Comparison of ENCODE assay signal across 10 cellular contexts in the genomic region with DNA sequence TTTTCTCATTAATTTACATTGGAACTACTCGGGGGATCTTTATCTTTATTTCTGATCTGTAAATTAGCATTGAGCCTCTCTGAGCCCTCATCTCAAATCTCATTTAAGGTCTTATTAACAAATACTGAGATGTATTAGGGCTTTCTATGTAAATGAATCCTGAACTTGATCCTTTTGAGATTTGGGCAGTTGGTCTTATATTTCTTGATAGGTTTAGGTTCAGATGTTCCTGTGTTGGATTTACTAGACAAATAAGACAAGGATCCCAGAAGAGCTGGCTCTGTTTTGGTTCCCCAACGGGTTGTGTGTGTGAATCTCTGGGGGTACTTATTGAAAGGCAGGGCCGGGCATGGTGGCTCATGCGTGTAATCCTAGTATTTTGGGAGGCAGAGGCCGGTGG. TPM values are rescaled to one million over a fixed set of nuclear protein-coding genes. Genes with fewer than 3 reads are reported as not detected.
"Had no signal": no experiment of that assay in that cellular context is flagged by ENCODE, and none has a peak within 500 bp of the region (broad histone marks: within the 10 kb centered on the region; RNA-seq: fewer than 3 reads in every experiment).

No MANE protein-coding gene starts in this region.

- H3K4me3 ChIP-seq: K562 had no signal

- ATAC-seq: HepG2, K562 had no signal

- DNase-seq: IMR-90, KBM-7, KG1 had no signal

- H3K9ac ChIP-seq: KMS-11 had no signal

- H3K4me2 ChIP-seq: KMS-11 had no signal

- FAIRE-seq: HepG2, HTR-8/SVneo, K562 had no signal

- H3K27ac ChIP-seq: HL-60, KMS-11 had no signal

RNA-seq across cellular contexts. Expression of a gene that starts 36.1 kb away (rescaled TPM):
- total RNA-seq: HT1080, IMR-90 had no signal
- polyA plus RNA-seq: IgD-negative memory B cell, IMR-90 had no signal
